16 cellular contexts compared by ENCODE assay signal in the genomic region with DNA sequence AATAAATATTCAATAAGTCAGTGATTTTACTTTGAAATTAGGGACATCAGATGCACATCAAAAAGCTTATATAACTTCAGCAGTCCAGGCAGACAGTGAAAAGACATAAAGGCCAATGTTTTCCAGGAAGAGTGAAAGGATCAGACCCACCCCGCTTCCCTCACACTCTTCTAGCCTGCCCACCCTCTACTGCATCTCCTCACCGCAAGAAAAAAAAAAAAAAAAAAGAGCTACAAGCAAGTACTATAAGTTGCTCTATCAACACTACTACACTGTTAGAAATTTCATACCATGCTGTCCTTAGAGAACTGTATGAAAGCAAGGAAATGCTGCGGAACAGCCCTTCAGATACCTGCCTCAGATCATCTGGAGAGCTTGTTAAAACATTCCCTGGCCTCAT.
DNase-seq lines count a peak whose midpoint lies in the region; ATAC-seq and TF ChIP-seq lines count a peak whose summit lies in the region.
"Had no signal": no experiment of that assay in that cellular context is flagged by ENCODE, and none has a peak within 500 bp of the region (broad histone marks: within the 10 kb centered on the region; RNA-seq: fewer than 3 reads in every experiment).

No MANE protein-coding gene starts in this region.

- H3K27me3 ChIP-seq in tibial nerve: no peaks in the 10 kb centered on the region
- H3K27me3 ChIP-seq: BLaER1 treated with 17β-estradiol and CSF1 and Interleukin-3, amounts not matched to agents 10 nM and 100 nM had no signal

- no peak overlapping the region for H3K4me3 ChIP-seq in tibial nerve
- H3K4me3 ChIP-seq: BLaER1 treated with 17β-estradiol and CSF1 and Interleukin-3, amounts not matched to agents 10 nM and 100 nM; GM12878 had no signal

- no peak overlapping the region for H3K27ac ChIP-seq in tibial nerve
- H3K27ac ChIP-seq: BLaER1 treated with 17β-estradiol and CSF1 and Interleukin-3, amounts not matched to agents 10 nM and 100 nM; HL-60 had no signal

- TF ChIP-seq CTCF in tibial nerve (IDR thresholded peaks at IDR 0.05): no peak

- no peaks in the 10 kb centered on the region for H3K36me3 ChIP-seq in tibial nerve

- H3K27me3 Mint-ChIP-seq in activated CD8-positive, alpha-beta memory T cell treated with anti-CD3 and anti-CD28 coated beads, Interleukin-2, amount 10 ng/mL, durations not matched to agents 7 days and 5 days: no peaks in the 10 kb centered on the region
- no peaks in the 10 kb centered on the region for H3K27me3 Mint-ChIP-seq in central memory CD8-positive, alpha-beta T cell

- H3K4me1 Mint-ChIP-seq in activated CD8-positive, alpha-beta memory T cell treated with anti-CD3 and anti-CD28 coated beads, Interleukin-2, amount 10 ng/mL, durations not matched to agents 7 days and 5 days: peaks cover 46% of the 10 kb centered on the region
- H3K4me1 Mint-ChIP-seq in central memory CD8-positive, alpha-beta T cell: peaks cover 38% of the 10 kb centered on the region
- peaks cover 41% of the 10 kb centered on the region for H3K4me1 Mint-ChIP-seq in stimulated activated effector memory CD8-positive, alpha-beta T cell treated with anti-CD3 and anti-CD28 coated beads, Interleukin-12 subunit alpha, Interleukin-12 subunit beta, amount 100 ng/mL, for 72 hours

- peaks cover 0 to 5% (median 0%) of the 10 kb centered on the region in 4 donors for H3K4me1 ChIP-seq in tibial nerve
- H3K4me1 ChIP-seq: BLaER1 treated with 17β-estradiol and CSF1 and Interleukin-3, amounts not matched to agents 10 nM and 100 nM had no signal

- peaks cover 13% of the 10 kb centered on the region for H3K36me3 Mint-ChIP-seq in activated CD8-positive, alpha-beta memory T cell treated with anti-CD3 and anti-CD28 coated beads, Interleukin-2, amount 10 ng/mL, durations not matched to agents 7 days and 5 days
- peaks cover 2% of the 10 kb centered on the region for H3K36me3 Mint-ChIP-seq in central memory CD8-positive, alpha-beta T cell (ENCODE audit: insufficient read depth)
- peaks cover 6% of the 10 kb centered on the region for H3K36me3 Mint-ChIP-seq in stimulated activated effector memory CD8-positive, alpha-beta T cell treated with anti-CD3 and anti-CD28 coated beads, Interleukin-12 subunit alpha, Interleukin-12 subunit beta, amount 100 ng/mL, for 72 hours
- H3K36me3 Mint-ChIP-seq: CD4-positive, CD25-positive, alpha-beta regulatory T cell had no signal

- CTCF ChIA-PET in activated CD8-positive, alpha-beta memory T cell treated with anti-CD3 and anti-CD28 coated beads, Interleukin-2, amount 10 ng/mL, durations not matched to agents 7 days and 5 days (lab: Charles Lee): interaction anchor here (0.8 to 1.3 kb wide), 3 partner anchors 10 to 78 kb away, joined by 3 read pairs; no protein-coding TSS in a partner anchor

- H3K27ac Mint-ChIP-seq in activated CD8-positive, alpha-beta memory T cell treated with anti-CD3 and anti-CD28 coated beads, Interleukin-2, amount 10 ng/mL, durations not matched to agents 7 days and 5 days: peak overlapping the region; percentile 78
- H3K27ac Mint-ChIP-seq in central memory CD8-positive, alpha-beta T cell (ENCODE audit: low read depth): peak overlapping the region; percentile 58
- H3K27ac Mint-ChIP-seq in stimulated activated effector memory CD8-positive, alpha-beta T cell treated with anti-CD3 and anti-CD28 coated beads, Interleukin-12 subunit alpha, Interleukin-12 subunit beta, amount 100 ng/mL, for 72 hours: peak overlapping the region; percentile 77
- H3K27ac Mint-ChIP-seq: CD4-positive, CD25-positive, alpha-beta regulatory T cell had no signal

- TF ChIP-seq EP300 in tibial nerve (IDR thresholded peaks at IDR 0.05): no peak

- no peaks in the 10 kb centered on the region for H3K9me3 ChIP-seq in tibial nerve

- peak; percentile 56 for ATAC-seq in activated CD8-positive, alpha-beta memory T cell treated with anti-CD3 and anti-CD28 coated beads, Interleukin-2, amount 10 ng/mL, durations not matched to agents 7 days and 5 days
- ATAC-seq in central memory CD8-positive, alpha-beta T cell (replicated peaks; ENCODE audit: extremely low read depth, poor library complexity, severe bottlenecking): no peak
- no peak for ATAC-seq in stimulated activated effector memory CD8-positive, alpha-beta T cell treated with anti-CD3 and anti-CD28 coated beads, Interleukin-12 subunit alpha, Interleukin-12 subunit beta, amount 100 ng/mL, for 72 hours
- ATAC-seq in HG03354 (IDR thresholded peaks at IDR 0.05; ENCODE audit: poor library complexity, severe bottlenecking, unreplicated experiment): no peak
- ATAC-seq: GM12878, HCT116 had no signal

- TF ChIP-seq POLR2A in tibial nerve (IDR thresholded peaks at IDR 0.05): no peak

- no peaks in the 10 kb centered on the region for H3K9me3 Mint-ChIP-seq in activated CD8-positive, alpha-beta memory T cell treated with anti-CD3 and anti-CD28 coated beads, Interleukin-2, amount 10 ng/mL, durations not matched to agents 7 days and 5 days (ENCODE audit: low read depth)
- H3K9me3 Mint-ChIP-seq in central memory CD8-positive, alpha-beta T cell: no peaks in the 10 kb centered on the region
- no peaks in the 10 kb centered on the region for H3K9me3 Mint-ChIP-seq in stimulated activated effector memory CD8-positive, alpha-beta T cell treated with anti-CD3 and anti-CD28 coated beads, Interleukin-12 subunit alpha, Interleukin-12 subunit beta, amount 100 ng/mL, for 72 hours

- DNase-seq in activated CD8-positive, alpha-beta memory T cell treated with anti-CD3 and anti-CD28 coated beads, Interleukin-2, amount 10 ng/mL, durations not matched to agents 7 days and 5 days: no peak
- DNase-seq in activated CD8-positive, alpha-beta memory T cell treated with anti-CD3 and anti-CD28 coated beads, Interleukin-2, amount 50 U/mL, for 4 hours: no peak
- DNase-seq in NCI-H526 (lab: John Stamatoyannopoulos, UW) (peak; percentile 67 to 75), tibial nerve (ENCODE audit: low spot score in 2 of 2) (no peak), cortex of kidney (lab: John Stamatoyannopoulos, UW) (no peak)
- DNase-seq in central memory CD8-positive, alpha-beta T cell (ENCODE audit: low spot score in 2 of 2): no peak
- DNase-seq in stimulated activated effector memory CD8-positive, alpha-beta T cell treated with anti-CD3 and anti-CD28 coated beads, Interleukin-12 subunit alpha, Interleukin-12 subunit beta, amount 100 ng/mL, for 72 hours (ENCODE audit: low spot score in 2 of 2): no peak
- DNase-seq: 8988T; Calu3; CD4-positive, CD25-positive, alpha-beta regulatory T cell; DMS 273 treated with DMSO at 0.1 percent for 48 hours had no signal

- WGBS in tibial nerve, 2 donors: 83 to 87% methylated on average over 3 of the region's 3 CpGs

- peak overlapping the region; percentile 54 for H3K4me3 Mint-ChIP-seq in activated CD8-positive, alpha-beta memory T cell treated with anti-CD3 and anti-CD28 coated beads, Interleukin-2, amount 10 ng/mL, durations not matched to agents 7 days and 5 days
- H3K4me3 Mint-ChIP-seq in central memory CD8-positive, alpha-beta T cell: peak overlapping the region; percentile 29
- H3K4me3 Mint-ChIP-seq in stimulated activated effector memory CD8-positive, alpha-beta T cell treated with anti-CD3 and anti-CD28 coated beads, Interleukin-12 subunit alpha, Interleukin-12 subunit beta, amount 100 ng/mL, for 72 hours: peak overlapping the region; percentile 54

Comparison
In these comparisons a context has a peak if more than half of its experiments do, and no peak if none do; other contexts are left out.
1. DNase-seq: peak in NCI-H526 (2 of 2); none in activated CD8-positive, alpha-beta memory T cell treated with anti-CD3 and anti-CD28 coated beads, Interleukin-2, amount 10 ng/mL, durations not matched to agents 7 days and 5 days (single experiment), activated CD8-positive, alpha-beta memory T cell treated with anti-CD3 and anti-CD28 coated beads, Interleukin-2, amount 50 U/mL, for 4 hours (single experiment), central memory CD8-positive, alpha-beta T cell (0 of 2), stimulated activated effector memory CD8-positive, alpha-beta T cell treated with anti-CD3 and anti-CD28 coated beads, Interleukin-12 subunit alpha, Interleukin-12 subunit beta, amount 100 ng/mL, for 72 hours (0 of 2), tibial nerve (0 of 2) and cortex of kidney (single experiment).
2. Peak in every context shown above with its lines, with median percentiles within 50 percentile points of each other: H3K27ac Mint-ChIP-seq and H3K4me3 Mint-ChIP-seq.